18 cellular contexts compared by ENCODE assay signal in the genomic region with DNA sequence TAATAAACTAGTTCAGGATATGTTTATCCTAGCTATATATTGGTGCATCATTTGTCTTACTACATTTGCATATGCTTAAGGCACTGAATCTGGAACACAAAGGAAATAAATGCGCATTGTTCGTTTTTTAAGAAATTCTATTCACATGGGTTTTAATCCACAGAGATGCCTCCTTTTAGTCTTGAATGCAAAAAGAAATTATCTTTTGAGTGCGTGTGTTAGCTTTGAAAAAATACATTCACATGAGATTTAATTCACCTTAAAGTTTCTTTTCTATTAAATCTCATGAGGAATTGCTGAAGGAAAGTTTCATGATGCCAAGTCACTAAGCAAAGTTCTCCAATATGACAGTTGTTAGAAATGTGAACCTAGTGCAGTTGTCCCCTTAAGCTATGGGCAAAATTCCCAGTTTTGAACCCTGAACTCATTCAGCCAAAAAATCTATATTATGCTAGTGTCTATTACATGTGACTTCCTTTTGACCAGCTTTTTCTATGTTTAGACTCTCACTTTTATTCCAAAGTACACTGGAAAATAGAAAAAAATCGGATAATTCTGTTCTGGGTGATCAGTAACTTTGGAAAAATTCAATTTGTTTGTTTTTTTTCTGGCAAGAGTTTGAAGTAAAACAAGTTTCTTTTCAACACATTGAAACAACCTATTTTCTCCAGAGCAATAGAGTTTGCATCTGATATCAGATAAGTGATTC.
"Had no signal": no experiment of that assay in that cellular context is flagged by ENCODE, and none has a peak within 500 bp of the region (broad histone marks: within the 10 kb centered on the region; RNA-seq: fewer than 3 reads in every experiment).

No MANE protein-coding gene starts in this region.

- FAIRE-seq: HTR-8/SVneo had no signal

- DNase-seq: KBM-7, MV-4-11, NCI-H1048, NCI-H1105, NCI-H1417, NCI-H1436 treated with DMSO at 0.1 percent for 48 hours, NCI-H1694, NCI-H187 treated with DMSO at 0.1 percent for 48 hours, NCI-H2029 treated with DMSO at 0.1 percent for 48 hours, NCI-H2171 treated with DMSO at 0.1 percent for 48 hours, NCI-H524, NCI-H69, NCI-H774, PC-3, SHP77 had no signal

- H3K27ac ChIP-seq: HL-60, RWPE1 had no signal
